Comparison of ENCODE assay signal across 8 cellular contexts in the genomic region with DNA sequence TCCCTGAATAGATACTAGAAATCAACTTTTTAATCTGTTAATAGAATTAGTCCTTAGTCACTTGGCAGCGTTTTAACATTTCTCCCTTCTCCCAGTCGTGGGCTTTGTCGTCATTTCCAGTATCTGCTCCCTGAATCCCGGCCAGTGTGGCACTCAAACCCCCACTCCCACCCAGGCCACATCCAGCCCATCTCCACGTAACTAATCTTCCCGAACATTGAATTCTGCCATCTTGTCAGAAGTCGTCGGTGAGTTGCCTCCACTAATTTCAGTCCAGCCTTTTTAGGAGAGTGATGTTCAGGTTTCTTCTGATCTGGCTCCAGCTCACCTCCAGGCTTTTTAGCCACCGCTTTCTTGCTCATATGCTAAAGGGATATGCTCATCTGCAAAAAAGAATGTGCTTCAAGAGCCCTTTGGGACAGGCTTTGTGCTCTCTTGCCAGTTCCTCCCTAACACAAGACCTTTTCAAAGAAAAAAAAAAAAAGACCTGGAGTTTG. TPM values are rescaled to one million over a fixed set of nuclear protein-coding genes. Genes with fewer than 3 reads are reported as not detected.
DNase-seq lines count a peak whose midpoint lies in the region; ATAC-seq lines count a peak whose summit lies in the region.

No MANE protein-coding gene starts in this region.

- ATAC-seq in left cardiac atrium (no peak), Right ventricle myocardium superior (ENCODE audit: poor library complexity) (no peak), right cardiac atrium (no peak), HG02642 (IDR thresholded peaks at IDR 0.05; ENCODE audit: poor library complexity, unreplicated experiment) (no peak)

- H3K4me3 ChIP-seq in right cardiac atrium (ENCODE audit: low read length), result peak overlapping the region; percentile 80
- H3K4me3 ChIP-seq in skin epidermis, result peak overlapping the region; percentile 73 to 100 (median 92)

- no peaks in the 10 kb centered on the region for H3K27me3 Mint-ChIP-seq in activated T-helper 1 cell treated with anti-CD3 and anti-CD28 coated beads, Interleukin-12 subunit alpha, Interleukin-12 subunit beta, Interleukin-2, Interleukin-4 antibody, amounts not matched to agents 30 ng/mL and 10 ng/mL and 1 ng/mL, durations not matched to agents 14 hours and 24 hours and 36 hours (ENCODE audit: insufficient read depth)

- H3K27ac ChIP-seq in right cardiac atrium (ENCODE audit: low read length) (peak overlapping the region; percentile 96), skin epidermis (peak overlapping the region in 20 of 21 experiments; percentile 91 to 100 (median 97))

- H3K4me1 ChIP-seq in right cardiac atrium (ENCODE audit: control insufficient read depth, insufficient read depth, low read length), result peaks cover 3% of the 10 kb centered on the region

- H3K4me1 Mint-ChIP-seq in activated T-helper 1 cell treated with anti-CD3 and anti-CD28 coated beads, Interleukin-12 subunit alpha, Interleukin-12 subunit beta, Interleukin-2, Interleukin-4 antibody, amounts not matched to agents 30 ng/mL and 10 ng/mL and 1 ng/mL, durations not matched to agents 14 hours and 24 hours and 36 hours (ENCODE audit: low read depth), result peaks cover 47% of the 10 kb centered on the region

- intact Hi-C loops in left cardiac atrium (cut with DNase I) (loop anchor here in 1 of 2 donors (5.0 kb wide), 1 partner anchor 50 kb away; the partner anchor contains the start of gene SRD5A3), Right ventricle myocardium superior (cut with DNase I) (loop anchor here (5.0 kb wide), 1 partner anchor 50 kb away; the partner anchor contains the start of gene SRD5A3), right cardiac atrium (cut with DNase I) (loop anchor here in 1 of 4 donors (5.0 kb wide), 1 partner anchor 50 kb away; the partner anchor contains the start of gene SRD5A3)
- intact Hi-C loops in activated T-helper 1 cell treated with anti-CD3 and anti-CD28 coated beads, Interleukin-12 subunit alpha, Interleukin-12 subunit beta, Interleukin-2, Interleukin-4 antibody, amounts not matched to agents 30 ng/mL and 10 ng/mL and 1 ng/mL, durations not matched to agents 14 hours and 24 hours and 36 hours (cut with micrococcal nuclease), result loop anchor here (2.0 to 10.0 kb wide), 6 partner anchors 40 to 1580 kb away; partner anchors contain the start of genes AASDH, CEP135, NOA1 and POLR2B

- no peaks in the 10 kb centered on the region for H3K9me3 ChIP-seq in right cardiac atrium (ENCODE audit: control insufficient read depth, low read length)

- peak overlapping the region; percentile 97 for H3K4me3 Mint-ChIP-seq in activated T-helper 1 cell treated with anti-CD3 and anti-CD28 coated beads, Interleukin-12 subunit alpha, Interleukin-12 subunit beta, Interleukin-2, Interleukin-4 antibody, amounts not matched to agents 30 ng/mL and 10 ng/mL and 1 ng/mL, durations not matched to agents 14 hours and 24 hours and 36 hours

- DNase-seq in left cardiac atrium (peak; percentile 42), Right ventricle myocardium superior (no peak), right cardiac atrium (peak in 1 of 3 donors; percentile 33), NCI-H2029 (lab: John Stamatoyannopoulos, UW) (no peak), SK-N-DZ (ENCODE audit: low spot score) (no peak)
- DNase-seq in activated T-helper 1 cell treated with anti-CD3 and anti-CD28 coated beads, Interleukin-12 subunit alpha, Interleukin-12 subunit beta, Interleukin-2, Interleukin-4 antibody, amounts not matched to agents 30 ng/mL and 10 ng/mL and 1 ng/mL, durations not matched to agents 14 hours and 24 hours and 36 hours (ENCODE audit: low spot score), result no peak

- peaks cover 29% of the 10 kb centered on the region for H3K36me3 Mint-ChIP-seq in activated T-helper 1 cell treated with anti-CD3 and anti-CD28 coated beads, Interleukin-12 subunit alpha, Interleukin-12 subunit beta, Interleukin-2, Interleukin-4 antibody, amounts not matched to agents 30 ng/mL and 10 ng/mL and 1 ng/mL, durations not matched to agents 14 hours and 24 hours and 36 hours (ENCODE audit: low read depth)

- H3K9me3 Mint-ChIP-seq in activated T-helper 1 cell treated with anti-CD3 and anti-CD28 coated beads, Interleukin-12 subunit alpha, Interleukin-12 subunit beta, Interleukin-2, Interleukin-4 antibody, amounts not matched to agents 30 ng/mL and 10 ng/mL and 1 ng/mL, durations not matched to agents 14 hours and 24 hours and 36 hours, result no peaks in the 10 kb centered on the region

- peak overlapping the region; percentile 89 for H3K27ac Mint-ChIP-seq in activated T-helper 1 cell treated with anti-CD3 and anti-CD28 coated beads, Interleukin-12 subunit alpha, Interleukin-12 subunit beta, Interleukin-2, Interleukin-4 antibody, amounts not matched to agents 30 ng/mL and 10 ng/mL and 1 ng/mL, durations not matched to agents 14 hours and 24 hours and 36 hours

- H3K27me3 ChIP-seq in right cardiac atrium (ENCODE audit: control insufficient read depth, insufficient read depth), result no peaks in the 10 kb centered on the region

- 6% methylated on average over 9 of the region's 9 CpGs for WGBS in right cardiac atrium

RNA-seq across cellular contexts. Expression of gene TMEM165, which starts 1.3 kb away (rescaled TPM):
- 100 to 1,000 TPM in 1 of 2 donors, 10 to 100 TPM in 1; 54.6 to 101 TPM for total RNA-seq in left cardiac atrium
- total RNA-seq in Right ventricle myocardium superior, result 34.3 TPM
- 110 and 112 TPM in 2 replicates for total RNA-seq in activated T-helper 1 cell treated with anti-CD3 and anti-CD28 coated beads, Interleukin-12 subunit alpha, Interleukin-12 subunit beta, Interleukin-2, Interleukin-4 antibody, amounts not matched to agents 30 ng/mL and 10 ng/mL and 1 ng/mL, durations not matched to agents 14 hours and 24 hours and 36 hours
- 10 to 100 TPM; 45.3 to 89.9 (median 53.1) TPM for total RNA-seq in right cardiac atrium
- 47.1 TPM for polyA plus RNA-seq in right cardiac atrium
- polyA plus RNA-seq in SK-N-DZ (2014; cell fraction: cytosol; rRNA removed), result 54.5 and 61.5 TPM in 2 replicates
- polyA plus RNA-seq in SK-N-DZ (2014; cell fraction: nucleus; rRNA removed), result 50.6 and 59.4 TPM in 2 replicates

RNA-seq across cellular contexts. Expression of gene SRD5A3, which starts 51.0 kb away (rescaled TPM):
- 10 to 100 TPM; 10.9 to 13.5 TPM for total RNA-seq in left cardiac atrium
- 8.3 TPM for total RNA-seq in Right ventricle myocardium superior
- 32.4 and 33.2 TPM in 2 replicates for total RNA-seq in activated T-helper 1 cell treated with anti-CD3 and anti-CD28 coated beads, Interleukin-12 subunit alpha, Interleukin-12 subunit beta, Interleukin-2, Interleukin-4 antibody, amounts not matched to agents 30 ng/mL and 10 ng/mL and 1 ng/mL, durations not matched to agents 14 hours and 24 hours and 36 hours
- 10 to 100 TPM in 2 of 4 donors, 1 to 10 TPM in 2; 9.5 to 14.9 (median 11.0) TPM for total RNA-seq in right cardiac atrium
- polyA plus RNA-seq in right cardiac atrium, result 9.7 TPM
- polyA plus RNA-seq in SK-N-DZ (2014; cell fraction: cytosol; rRNA removed), result 1.9 and 2.9 TPM in 2 replicates
- 0.51 and 1.6 TPM in 2 replicates for polyA plus RNA-seq in SK-N-DZ (2014; cell fraction: nucleus; rRNA removed)
